ENCODE assay signal across 8 cellular contexts in genomic region chr14:28751467-28752058, GRCh38. TPM values are rescaled to one million over a fixed set of nuclear protein-coding genes. Genes with fewer than 3 reads are reported as not detected.
DNase-seq lines count a peak whose midpoint lies in the region; ATAC-seq, FAIRE-seq and TF ChIP-seq lines count a peak whose summit lies in the region.

No MANE protein-coding gene starts in this region.

- no peak overlapping the region for H3K4me3 ChIP-seq in astrocyte of the spinal cord (ENCODE audit: low read depth, low read length)

- peak; percentile 70 for FAIRE-seq in GM12892 (lab: Jason Lieb, UNC)

- TF ChIP-seq CTCF in AG09319 (IDR thresholded peaks at IDR 0.05; ENCODE audit: low read depth, low read length) (peak; percentile 73), astrocyte of the spinal cord (IDR thresholded peaks at IDR 0.05; ENCODE audit: low read depth, low read length) (peak; percentile 87)

- no peak for TF ChIP-seq POLR2A in GM12892 (IDR thresholded peaks at IDR 0.05; ENCODE audit: low read depth, low read length)

- no peak for DNase-seq in AG09319 (ENCODE audit: extremely low read depth, low read depth)
- no peak for DNase-seq in GM12892 (ENCODE audit: insufficient read length)
- DNase-seq in NCI-H2196 (lab: John Stamatoyannopoulos, UW; ENCODE audit: unreplicated experiment), result peak; percentile 75
- peak; percentile 70 for DNase-seq in astrocyte of the spinal cord (ENCODE audit: low read depth, low spot score)
- peak; percentile 67 to 68 for DNase-seq in lung microvascular endothelial cell (ENCODE audit: low read depth in 2 of 2)
- DNase-seq in NCI-H446 treated with DMSO at 0.1 percent for 48 hours (lab: John Stamatoyannopoulos, UW), result no peak
- DNase-seq in stimulated activated CD8-positive, alpha-beta memory T cell treated with anti-CD3 and anti-CD28 coated beads, Interleukin-4, amount 100 ng/mL, for 48 hours, result no peak

- in situ Hi-C loops in astrocyte of the spinal cord (cut with HindIII; ENCODE audit: low sequenced_read_pairs), result no loop called here

- peak; percentile 87 for ATAC-seq in HG02885 (IDR thresholded peaks at IDR 0.05; ENCODE audit: poor library complexity, unreplicated experiment)

RNA-seq across cellular contexts. Expression of gene FOXG1, which starts 15.0 kb away (rescaled TPM):
- 1.00 TPM for polyA plus RNA-seq in GM12892 (2012; ENCODE audit: missing spikeins)
- not detected in 2 replicates for total RNA-seq in lung microvascular endothelial cell

Comparison
In these comparisons a context has a peak if more than half of its experiments do, and no peak if none do; other contexts are left out.
1. DNase-seq: peak in NCI-H2196 (single experiment), astrocyte of the spinal cord (single experiment) and lung microvascular endothelial cell (2 of 2); none in AG09319 (single experiment), GM12892 (single experiment), NCI-H446 treated with DMSO at 0.1 percent for 48 hours (single experiment) and stimulated activated CD8-positive, alpha-beta memory T cell treated with anti-CD3 and anti-CD28 coated beads, Interleukin-4, amount 100 ng/mL, for 48 hours (single experiment).